Comparison of ENCODE assay signal across 15 cellular contexts in the genomic region with DNA sequence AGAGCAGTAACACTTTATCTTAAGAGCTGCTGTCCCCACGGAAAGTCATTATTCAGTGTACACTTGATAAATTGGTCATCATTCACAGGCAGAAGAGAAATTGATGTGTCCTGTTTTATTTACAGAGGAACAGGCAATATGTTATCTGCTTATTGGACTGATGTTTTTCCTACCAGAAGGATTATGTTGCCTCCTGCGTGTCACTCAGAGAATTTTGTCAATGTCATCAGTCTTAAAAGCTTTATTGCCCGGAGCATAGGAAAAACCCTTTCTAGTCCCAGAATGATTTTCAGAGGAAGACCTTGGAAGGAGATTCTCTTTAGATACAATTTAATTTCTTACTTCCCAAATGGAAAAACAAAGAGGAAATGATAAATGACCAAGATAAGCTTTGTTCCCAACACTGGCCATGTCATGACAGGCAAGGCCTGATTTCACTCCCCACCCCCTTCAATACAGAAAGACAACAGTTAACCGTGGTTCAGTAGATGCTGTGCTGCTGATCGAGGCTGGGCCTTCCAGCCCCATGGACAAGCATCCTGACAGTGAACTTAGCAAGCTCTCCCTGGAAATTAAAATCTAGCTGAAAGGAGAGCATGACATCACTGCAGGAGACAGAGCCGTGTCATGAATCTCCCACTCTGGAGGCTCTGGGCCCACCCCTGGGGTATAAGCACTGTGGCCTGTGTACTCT.
DNase-seq lines count a peak whose midpoint lies in the region; ATAC-seq and TF ChIP-seq lines count a peak whose summit lies in the region.
"Had no signal": no experiment of that assay in that cellular context is flagged by ENCODE, and none has a peak within 500 bp of the region (broad histone marks: within the 10 kb centered on the region; RNA-seq: fewer than 3 reads in every experiment).

No MANE protein-coding gene starts in this region.

- H3K4me1 Mint-ChIP-seq in stimulated activated naive CD8-positive, alpha-beta T cell treated with anti-CD3 and anti-CD28 coated beads, Interleukin-15, Interleukin-2, amounts not matched to agents 100 ng/mL and 50 ng/mL, for 24 hours (ENCODE audit: low read depth), result peaks cover 48% of the 10 kb centered on the region
- H3K4me1 Mint-ChIP-seq in nephron, result peaks cover 26% of the 10 kb centered on the region
- peaks cover 34% of the 10 kb centered on the region for H3K4me1 Mint-ChIP-seq in stimulated activated naive CD8-positive, alpha-beta T cell treated with anti-CD3 and anti-CD28 coated beads, Interleukin-15, amount 100 ng/mL, for 72 hours

- H3F3A ChIP-seq in SK-N-SH (replicated peaks; ENCODE audit: insufficient read depth), result no peaks in the 10 kb centered on the region

- no peaks in the 10 kb centered on the region for H3K9me3 ChIP-seq in SK-N-SH
- H3K9me3 ChIP-seq: BLaER1 treated with 17β-estradiol and CSF1 and Interleukin-3, amounts not matched to agents 10 nM and 100 nM; MG63 had no signal

- H2AFZ ChIP-seq in SK-N-SH (ENCODE audit: low read depth), result no peak overlapping the region

- H3K9me3 Mint-ChIP-seq in stimulated activated naive CD8-positive, alpha-beta T cell treated with anti-CD3 and anti-CD28 coated beads, Interleukin-15, Interleukin-2, amounts not matched to agents 100 ng/mL and 50 ng/mL, for 24 hours, result no peaks in the 10 kb centered on the region
- H3K9me3 Mint-ChIP-seq in nephron, result no peaks in the 10 kb centered on the region
- H3K9me3 Mint-ChIP-seq in stimulated activated naive CD8-positive, alpha-beta T cell treated with anti-CD3 and anti-CD28 coated beads, Interleukin-15, amount 100 ng/mL, for 72 hours, result no peaks in the 10 kb centered on the region
- no peaks in the 10 kb centered on the region for H3K9me3 Mint-ChIP-seq in activated naive CD4-positive, alpha-beta T cell treated with anti-CD3 and anti-CD28 coated beads, Interleukin-2, amount 50 U/mL, for 72 hours

- peak overlapping the region in 1 of 2 experiments; percentile 67; a peak in 2 of 4 replicates for H3K27ac ChIP-seq in SK-N-SH (ENCODE audit: low read depth in 2 of 2, low read length in 1 of 2)
- H3K27ac ChIP-seq: 22Rv1; BLaER1 treated with 17β-estradiol and CSF1 and Interleukin-3, amounts not matched to agents 10 nM and 100 nM had no signal

- H4K20me1 ChIP-seq in SK-N-SH (ENCODE audit: insufficient read depth), result no peaks in the 10 kb centered on the region
- H4K20me1 ChIP-seq: BLaER1 treated with 17β-estradiol and CSF1 and Interleukin-3, amounts not matched to agents 10 nM and 100 nM had no signal

- H3K27me3 ChIP-seq in SK-N-SH (ENCODE audit: insufficient read depth), result no peaks in the 10 kb centered on the region
- H3K27me3 ChIP-seq: BLaER1 treated with 17β-estradiol and CSF1 and Interleukin-3, amounts not matched to agents 10 nM and 100 nM; MG63 had no signal

- H3K79me2 ChIP-seq in SK-N-SH (ENCODE audit: insufficient read depth), result no peaks in the 10 kb centered on the region

- peaks cover 0 to 28% of the 10 kb centered on the region in 2 experiments; a peak in 1 of 4 replicates for H3K4me1 ChIP-seq in SK-N-SH (ENCODE audit: control insufficient read depth in 1 of 2, insufficient read depth in 2 of 2, low read depth in 1 of 2, low read length in 1 of 2)

- 56% methylated on average over 4 of the region's 6 CpGs for WGBS in SK-N-SH (ENCODE audit: low lambda C conversion rate)

- H3K4me2 ChIP-seq in SK-N-SH, result no peak overlapping the region
- H3K4me2 ChIP-seq: BLaER1 treated with 17β-estradiol and CSF1 and Interleukin-3, amounts not matched to agents 10 nM and 100 nM had no signal

- H3K27me3 Mint-ChIP-seq in stimulated activated naive CD8-positive, alpha-beta T cell treated with anti-CD3 and anti-CD28 coated beads, Interleukin-15, Interleukin-2, amounts not matched to agents 100 ng/mL and 50 ng/mL, for 24 hours, result peaks cover 7% of the 10 kb centered on the region
- peaks cover 11% of the 10 kb centered on the region for H3K27me3 Mint-ChIP-seq in nephron (ENCODE audit: low read depth)
- no peaks in the 10 kb centered on the region for H3K27me3 Mint-ChIP-seq in stimulated activated naive CD8-positive, alpha-beta T cell treated with anti-CD3 and anti-CD28 coated beads, Interleukin-15, amount 100 ng/mL, for 72 hours

- no peaks in the 10 kb centered on the region for H3K36me3 ChIP-seq in SK-N-SH (replicated peaks in 1 of 2; ENCODE audit: control insufficient read depth in 1 of 2, insufficient read depth in 2 of 2, low read length in 1 of 2)
- H3K36me3 ChIP-seq: BLaER1 treated with 17β-estradiol and CSF1 and Interleukin-3, amounts not matched to agents 10 nM and 100 nM; MG63 had no signal

- no peak overlapping the region for H3K4me3 Mint-ChIP-seq in stimulated activated naive CD8-positive, alpha-beta T cell treated with anti-CD3 and anti-CD28 coated beads, Interleukin-15, Interleukin-2, amounts not matched to agents 100 ng/mL and 50 ng/mL, for 24 hours
- H3K4me3 Mint-ChIP-seq in nephron, result no peak overlapping the region
- H3K4me3 Mint-ChIP-seq in stimulated activated naive CD8-positive, alpha-beta T cell treated with anti-CD3 and anti-CD28 coated beads, Interleukin-15, amount 100 ng/mL, for 72 hours, result no peak overlapping the region

- peak; percentile 11; the same call in 1 of the 2 replicates for TF ChIP-seq RAD21 in SK-N-SH (IDR thresholded peaks at IDR 0.05; ENCODE audit: low read length)

- H3K4me3 ChIP-seq in SK-N-SH (ENCODE audit: low read depth in 2 of 2, low read length in 1 of 2), result no peak overlapping the region
- H3K4me3 ChIP-seq: BLaER1 treated with 17β-estradiol and CSF1 and Interleukin-3, amounts not matched to agents 10 nM and 100 nM; MG63 had no signal

- ATAC-seq in SK-N-SH treated with all-trans-retinoic acid at 6 μM for 48 hours (no peak), GM21381 (IDR thresholded peaks at IDR 0.05; ENCODE audit: unreplicated experiment) (no peak)
- no peak for ATAC-seq in stimulated activated naive CD8-positive, alpha-beta T cell treated with anti-CD3 and anti-CD28 coated beads, Interleukin-15, Interleukin-2, amounts not matched to agents 100 U/mL and 50 U/mL, for 24 hours
- ATAC-seq in stimulated activated naive CD8-positive, alpha-beta T cell treated with anti-CD3 and anti-CD28 coated beads, Interleukin-15, amount 100 ng/mL, for 72 hours, result no peak
- ATAC-seq in activated naive CD4-positive, alpha-beta T cell treated with anti-CD3 and anti-CD28 coated beads, Interleukin-2, amount 50 U/mL, for 72 hours, result no peak

- no peaks in the 10 kb centered on the region for H3K36me3 Mint-ChIP-seq in stimulated activated naive CD8-positive, alpha-beta T cell treated with anti-CD3 and anti-CD28 coated beads, Interleukin-15, Interleukin-2, amounts not matched to agents 100 ng/mL and 50 ng/mL, for 24 hours (ENCODE audit: low read depth)
- no peaks in the 10 kb centered on the region for H3K36me3 Mint-ChIP-seq in nephron (ENCODE audit: low read depth)
- no peaks in the 10 kb centered on the region for H3K36me3 Mint-ChIP-seq in activated naive CD4-positive, alpha-beta T cell treated with anti-CD3 and anti-CD28 coated beads, Interleukin-2, amount 50 U/mL, for 72 hours

- peak in 1 of 2 experiments; percentile 38; a peak in 1 of 4 replicates for TF ChIP-seq EP300 in SK-N-SH (IDR thresholded peaks at IDR 0.05; ENCODE audit: borderline replicate concordance in 1 of 2, low read depth in 1 of 2, low read length in 1 of 2)

- no peak for TF ChIP-seq CTCF in SK-N-SH (IDR thresholded peaks at IDR 0.05)
- no peak for TF ChIP-seq CTCF in nephron (IDR thresholded peaks at IDR 0.05; ENCODE audit: unreplicated experiment in 3 of 3)

- DNase-seq in SK-N-SH, result peak; percentile 52
- no peak for DNase-seq in stimulated activated naive CD8-positive, alpha-beta T cell treated with anti-CD3 and anti-CD28 coated beads, Interleukin-15, Interleukin-2, amounts not matched to agents 100 U/mL and 50 U/mL, for 24 hours
- DNase-seq in stimulated activated naive CD8-positive, alpha-beta T cell treated with anti-CD3 and anti-CD28 coated beads, Interleukin-15, amount 100 ng/mL, for 72 hours, result no peak
- no peak for DNase-seq in activated naive CD4-positive, alpha-beta T cell treated with anti-CD3 and anti-CD28 coated beads, Interleukin-2, amount 50 U/mL, for 72 hours (ENCODE audit: low spot score in 2 of 2)
- DNase-seq: DMS153, NCI-H1105 treated with DMSO at 0.1 percent for 48 hours, NCI-H187 treated with DMSO at 0.1 percent for 48 hours, NCI-H446 had no signal

- CTCF ChIA-PET in SK-N-SH (lab: Yijun Ruan, JAX), result interaction anchor here (0.7 to 3.5 kb wide), 12 partner anchors 16 to 1060 kb away, joined by 3 to 21 read pairs (median 3); a partner anchor contains a TSS

- no peak overlapping the region for H3K9ac ChIP-seq in SK-N-SH
- H3K9ac ChIP-seq: BLaER1 treated with 17β-estradiol and CSF1 and Interleukin-3, amounts not matched to agents 10 nM and 100 nM had no signal

- no peaks in the 10 kb centered on the region for H3K9me2 ChIP-seq in SK-N-SH

- POLR2A ChIA-PET in SK-N-SH (lab: Yijun Ruan, JAX), result no interaction called here

- peak overlapping the region; percentile 1 for H3K27ac Mint-ChIP-seq in stimulated activated naive CD8-positive, alpha-beta T cell treated with anti-CD3 and anti-CD28 coated beads, Interleukin-15, Interleukin-2, amounts not matched to agents 100 ng/mL and 50 ng/mL, for 24 hours
- peak overlapping the region; percentile 7 to 29 (median 25) for H3K27ac Mint-ChIP-seq in nephron
- peak overlapping the region; percentile 75 to 82 for H3K27ac Mint-ChIP-seq in stimulated activated naive CD8-positive, alpha-beta T cell treated with anti-CD3 and anti-CD28 coated beads, Interleukin-15, amount 100 ng/mL, for 72 hours
- H3K27ac Mint-ChIP-seq in activated naive CD4-positive, alpha-beta T cell treated with anti-CD3 and anti-CD28 coated beads, Interleukin-2, amount 50 U/mL, for 72 hours, result no peak overlapping the region

TF ChIP-seq in SK-N-SH, 30 proteins besides CTCF, POLR2A, EP300 and RAD21 (continues in another document):
- TF ChIP-seq ELF1 (IDR thresholded peaks at IDR 0.05), result no peak

TF ChIP-seq in SK-N-SH treated with all-trans-retinoic acid at 6 μM for 48 hours, 23 proteins besides CTCF, POLR2A, EP300 and RAD21 (continues in another document):
- no peak for TF ChIP-seq ZFP3 (CRISPR knock-in tag; IDR thresholded peaks at IDR 0.05)
- no peak for TF ChIP-seq TOX (CRISPR knock-in tag; IDR thresholded peaks at IDR 0.05; ENCODE audit: borderline replicate concordance)
- no peak for TF ChIP-seq ESRRG (CRISPR knock-in tag; IDR thresholded peaks at IDR 0.05)
- no peak for TF ChIP-seq ZNF565 (CRISPR knock-in tag; conservative IDR thresholded peaks at IDR 0.05; ENCODE audit: low read depth)

Comparison
In these comparisons a context has a peak if more than half of its experiments do, and no peak if none do; other contexts are left out.
1. H3K27ac Mint-ChIP-seq: peak in stimulated activated naive CD8-positive, alpha-beta T cell treated with anti-CD3 and anti-CD28 coated beads, Interleukin-15, Interleukin-2, amounts not matched to agents 100 ng/mL and 50 ng/mL, for 24 hours (single experiment), nephron (3 of 3) and stimulated activated naive CD8-positive, alpha-beta T cell treated with anti-CD3 and anti-CD28 coated beads, Interleukin-15, amount 100 ng/mL, for 72 hours (2 of 2); none in activated naive CD4-positive, alpha-beta T cell treated with anti-CD3 and anti-CD28 coated beads, Interleukin-2, amount 50 U/mL, for 72 hours (0 of 2).